Comparison of ENCODE assay signal across 1 cellular context in the genomic region with DNA sequence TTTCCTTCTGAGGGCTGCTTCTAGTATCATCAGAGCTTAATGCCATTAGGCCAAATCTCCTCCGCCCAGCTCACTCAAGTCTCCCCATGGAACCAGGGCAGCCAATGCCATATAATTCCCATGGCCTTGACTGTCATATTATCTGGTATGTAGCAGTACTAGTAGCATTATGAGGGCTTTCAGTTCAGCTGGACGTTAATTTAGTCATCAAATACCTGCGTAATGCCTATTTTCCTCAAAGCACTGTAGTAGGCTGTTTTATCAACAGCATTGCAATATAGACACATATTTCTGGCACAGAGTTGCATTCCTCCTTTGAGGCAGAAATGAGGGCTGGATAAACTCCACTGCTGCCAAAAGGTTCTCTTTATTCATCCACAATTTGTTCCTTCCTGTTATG.
TF ChIP-seq lines count a peak whose summit lies in the region.

No MANE protein-coding gene starts in this region.

TF ChIP-seq in A549, 52 proteins besides CTCF, POLR2A, EP300 and RAD21 (continued from another document):
- TF ChIP-seq, protein P1, sequence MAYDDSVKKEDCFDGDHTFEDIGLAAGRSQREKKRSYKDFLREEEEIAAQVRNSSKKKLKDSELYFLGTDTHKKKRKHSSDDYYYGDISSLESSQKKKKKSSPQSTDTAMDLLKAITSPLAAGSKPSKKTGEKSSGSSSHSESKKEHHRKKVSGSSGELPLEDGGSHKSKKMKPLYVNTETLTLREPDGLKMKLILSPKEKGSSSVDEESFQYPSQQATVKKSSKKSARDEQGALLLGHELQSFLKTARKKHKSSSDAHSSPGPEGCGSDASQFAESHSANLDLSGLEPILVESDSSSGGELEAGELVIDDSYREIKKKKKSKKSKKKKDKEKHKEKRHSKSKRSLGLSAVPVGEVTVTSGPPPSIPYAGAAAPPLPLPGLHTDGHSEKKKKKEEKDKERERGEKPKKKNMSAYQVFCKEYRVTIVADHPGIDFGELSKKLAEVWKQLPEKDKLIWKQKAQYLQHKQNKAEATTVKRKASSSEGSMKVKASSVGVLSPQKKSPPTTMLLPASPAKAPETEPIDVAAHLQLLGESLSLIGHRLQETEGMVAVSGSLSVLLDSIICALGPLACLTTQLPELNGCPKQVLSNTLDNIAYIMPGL (CRISPR knock-in tag; IDR thresholded peaks at IDR 0.05; ENCODE audit: borderline replicate concordance): no peak
- TF ChIP-seq ZFP36 (IDR thresholded peaks at IDR 0.05; ENCODE audit: borderline replicate concordance, partially characterized antibody): no peak
- TF ChIP-seq MYC (IDR thresholded peaks at IDR 0.05; ENCODE audit: borderline replicate concordance, low read length): no peak
- TF ChIP-seq GATA3 (IDR thresholded peaks at IDR 0.05; ENCODE audit: borderline replicate concordance): no peak
- no peak for TF ChIP-seq TFCP2L1 (CRISPR knock-in tag; IDR thresholded peaks at IDR 0.05)
